Comparison of ENCODE assay signal across 17 cellular contexts in genomic region chr16:68395167-68395786, GRCh38. TPM values are rescaled to one million over a fixed set of nuclear protein-coding genes. Genes with fewer than 3 reads are reported as not detected.
DNase-seq lines count a peak whose midpoint lies in the region; ATAC-seq and TF ChIP-seq lines count a peak whose summit lies in the region.
"Had no signal": no experiment of that assay in that cellular context is flagged by ENCODE, and none has a peak within 500 bp of the region (broad histone marks: within the 10 kb centered on the region; RNA-seq: fewer than 3 reads in every experiment).

No MANE protein-coding gene starts in this region.

- no peaks in the 10 kb centered on the region for H3K27me3 Mint-ChIP-seq in chondrocyte (ENCODE audit: low read depth)

- H3K36me3 Mint-ChIP-seq in chondrocyte (ENCODE audit: low read depth), result no peaks in the 10 kb centered on the region
- H3K36me3 Mint-ChIP-seq: CD4-positive, alpha-beta memory T cell had no signal

- dilution Hi-C loops in IMR-90 (cut with HindIII; ENCODE audit: low sequenced_read_pairs, unreplicated experiment), result no loop called here

- H3K36me3 ChIP-seq in IMR-90 (ENCODE audit: control insufficient read depth, insufficient read depth, low read length) (no peaks in the 10 kb centered on the region), MG63 (no peaks in the 10 kb centered on the region), sigmoid colon (no peaks in the 10 kb centered on the region)

- H2BK15ac ChIP-seq in IMR-90 (ENCODE audit: low read depth, low read length), result no peak overlapping the region

- no peaks in the 10 kb centered on the region for H3K9me1 ChIP-seq in IMR-90 (ENCODE audit: insufficient read depth, low read length)

- POLR2A ChIA-PET in HEK293T (lab: Yijun Ruan, JAX), result no interaction called here
- POLR2A ChIA-PET in IMR-90 (lab: Charles Lee; ENCODE audit: unreplicated experiment), result no interaction called here

- H3K4me2 ChIP-seq in IMR-90 (ENCODE audit: low read depth, low read length), result no peak overlapping the region

- peaks cover 4% of the 10 kb centered on the region; the same call in 1 of the 2 replicates for H4K20me1 ChIP-seq in IMR-90 (ENCODE audit: insufficient read depth, low read length)

- H3K4me3 Mint-ChIP-seq in chondrocyte (ENCODE audit: unreplicated experiment), result no peak overlapping the region
- H3K4me3 Mint-ChIP-seq: CD4-positive, alpha-beta memory T cell had no signal

- BruUV-seq in IMR-90 (replicated peaks; lab: Mats Ljungman, UMichigan), result no TSS peak

- no peak overlapping the region for H2BK120ac ChIP-seq in IMR-90 (ENCODE audit: low read depth, low read length)

- no peak overlapping the region for H3K9ac ChIP-seq in IMR-90 (ENCODE audit: low read depth, low read length)

- no peak for TF ChIP-seq RAD21 in IMR-90 (IDR thresholded peaks at IDR 0.05; ENCODE audit: low read length)

- H3K4me3 ChIP-seq in IMR-90 (ENCODE audit: insufficient read depth, low read depth, low read length) (no peak overlapping the region), MG63 (no peak overlapping the region), sigmoid colon (no peak overlapping the region)

- H3K79me1 ChIP-seq in IMR-90 (ENCODE audit: low read depth in 1 of 2, low read length in 2 of 2), result no peaks in the 10 kb centered on the region

- no peak for TF ChIP-seq POLR2A in IMR-90 (IDR thresholded peaks at IDR 0.05; ENCODE audit: low read depth, low read length)
- TF ChIP-seq POLR2A in sigmoid colon (IDR thresholded peaks at IDR 0.05), result no peak

- peak overlapping the region; percentile 37 for H2AFZ ChIP-seq in IMR-90 (replicated peaks; ENCODE audit: low read length, poor library complexity)

- no peak for TF ChIP-seq EP300 in sigmoid colon (IDR thresholded peaks at IDR 0.05)

- 86% methylated on average over 1 of the region's 8 CpGs; no CpG with 5 or more reads in 1 of the 2 experiments for WGBS in IMR-90 (ENCODE audit: extremely low coverage in 2 of 2, insufficient read length in 1 of 2), 2 experiments
- WGBS in sigmoid colon, 2 donors, result 86 to 89% methylated on average over 8 of the region's 8 CpGs

- TF ChIP-seq CTCF in IMR-90 (conservative IDR thresholded peaks at IDR 0.05; ENCODE audit: low read depth, low read length) (no peak), chondrocyte (IDR thresholded peaks at IDR 0.05) (no peak), sigmoid colon (IDR thresholded peaks at IDR 0.05) (no peak)

- no peak overlapping the region for H3K18ac ChIP-seq in IMR-90 (ENCODE audit: low read depth, low read length)

- no peak overlapping the region for H2AK9ac ChIP-seq in IMR-90 (replicated peaks; ENCODE audit: low read depth, low read length, poor library complexity)

- H3K27ac ChIP-seq in IMR-90 (ENCODE audit: insufficient read depth, low read length) (no peak overlapping the region), sigmoid colon (no peak overlapping the region)

- no peak for ATAC-seq in IMR-90 (ENCODE audit: low read depth)
- ATAC-seq in GM18520 (IDR thresholded peaks at IDR 0.05; ENCODE audit: unreplicated experiment), result no peak

- CTCF ChIA-PET in HEK293T (lab: Yijun Ruan, JAX) (interaction anchor here (1.4 to 1.5 kb wide), 2 partner anchors 11 to 115 kb away, joined by 4 to 6 read pairs; no protein-coding TSS in a partner anchor), IMR-90 (lab: Yijun Ruan, JAX) (interaction anchor here (1.0 kb wide), 1 partner anchor 63 kb away, joined by 3 read pairs; no protein-coding TSS in a partner anchor)

- no peak overlapping the region for H3K23ac ChIP-seq in IMR-90 (ENCODE audit: low read depth, low read length)

- peaks cover 3% of the 10 kb centered on the region for H3K9me3 Mint-ChIP-seq in chondrocyte (ENCODE audit: low read depth)
- H3K9me3 Mint-ChIP-seq: CD4-positive, alpha-beta memory T cell had no signal

- H3K4ac ChIP-seq in IMR-90 (ENCODE audit: low read depth, low read length), result no peak overlapping the region

- intact Hi-C loops in IMR-90 (cut with micrococcal nuclease), result no loop called here
- intact Hi-C loops in sigmoid colon (cut with DNase I), result no loop called here

- no peak overlapping the region for H3K27ac Mint-ChIP-seq in chondrocyte (ENCODE audit: unreplicated experiment)

- H3K9me3 ChIP-seq in IMR-90 (ENCODE audit: control insufficient read depth, insufficient read depth, low read length) (no peaks in the 10 kb centered on the region), MG63 (no peaks in the 10 kb centered on the region), sigmoid colon (no peaks in the 10 kb centered on the region)

- H3K14ac ChIP-seq in IMR-90 (replicated peaks; ENCODE audit: low read depth, low read length), result no peak overlapping the region

- no peak overlapping the region for H2AK5ac ChIP-seq in IMR-90 (ENCODE audit: low read depth, low read length)

- H2BK20ac ChIP-seq in IMR-90 (ENCODE audit: low read depth, low read length), result no peak overlapping the region

- H3K27me3 ChIP-seq in IMR-90 (ENCODE audit: control insufficient read depth, insufficient read depth, low read length) (peaks cover 21% of the 10 kb centered on the region), MG63 (no peaks in the 10 kb centered on the region), sigmoid colon (no peaks in the 10 kb centered on the region)

- no peak overlapping the region for H2BK5ac ChIP-seq in IMR-90 (ENCODE audit: low read depth, low read length, poor library complexity, severe bottlenecking)

- no peak overlapping the region for H4K8ac ChIP-seq in IMR-90 (ENCODE audit: low read depth in 2 of 2, low read length in 2 of 2)

- in situ Hi-C loops in IMR-90 (cut with MboI; ENCODE audit: low sequenced_read_pairs), result loop anchor here (5.0 kb wide), 1 partner anchor 117 kb away; no protein-coding TSS in a partner anchor

- H4K91ac ChIP-seq in IMR-90 (ENCODE audit: insufficient read depth, low read depth, low read length), result no peak overlapping the region

- H3K4me1 Mint-ChIP-seq in chondrocyte (ENCODE audit: low read depth), result peaks cover 3% of the 10 kb centered on the region

- H3K4me1 ChIP-seq in IMR-90 (ENCODE audit: control insufficient read depth, insufficient read depth, low read length) (no peaks in the 10 kb centered on the region; the same call in 1 of the 2 replicates), sigmoid colon (no peaks in the 10 kb centered on the region)

- H3K56ac ChIP-seq in IMR-90 (ENCODE audit: extremely low read depth, insufficient read depth, low read length), result no peak overlapping the region

- no peak overlapping the region for H4K5ac ChIP-seq in IMR-90 (ENCODE audit: low read depth, low read length)

- DNase-seq in HEK293T (ENCODE audit: extremely low spot score) (no peak), IMR-90 (no peak), chondrocyte (ENCODE audit: low spot score) (peak; percentile 39), putamen (ENCODE audit: low spot score) (peak; percentile 62), MG63 (no peak), sigmoid colon (no peak)
- DNase-seq: C1 segment of cervical spinal cord; Calu3; CD4-positive, alpha-beta memory T cell; COR-L47; DMS53; DMS79 treated with DMSO at 0.1 percent for 48 hours; GF-D8; GOT3; H7; HCEC 1CT had no signal

TF ChIP-seq in HEK293T, 16 proteins besides CTCF, POLR2A, EP300 and RAD21:
- TF ChIP-seq, protein P1, sequence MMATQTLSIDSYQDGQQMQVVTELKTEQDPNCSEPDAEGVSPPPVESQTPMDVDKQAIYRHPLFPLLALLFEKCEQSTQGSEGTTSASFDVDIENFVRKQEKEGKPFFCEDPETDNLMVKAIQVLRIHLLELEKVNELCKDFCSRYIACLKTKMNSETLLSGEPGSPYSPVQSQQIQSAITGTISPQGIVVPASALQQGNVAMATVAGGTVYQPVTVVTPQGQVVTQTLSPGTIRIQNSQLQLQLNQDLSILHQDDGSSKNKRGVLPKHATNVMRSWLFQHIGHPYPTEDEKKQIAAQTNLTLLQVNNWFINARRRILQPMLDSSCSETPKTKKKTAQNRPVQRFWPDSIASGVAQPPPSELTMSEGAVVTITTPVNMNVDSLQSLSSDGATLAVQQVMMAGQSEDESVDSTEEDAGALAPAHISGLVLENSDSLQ (IDR thresholded peaks at IDR 0.05), result peak; percentile 3; the same call in 1 of the 2 replicates
- no peak for TF ChIP-seq ARNT (IDR thresholded peaks at IDR 0.05)

TF ChIP-seq in IMR-90, 13 proteins besides CTCF, POLR2A, EP300 and RAD21:
- TF ChIP-seq CEBPB (IDR thresholded peaks at IDR 0.05; ENCODE audit: low read depth, low read length), result no peak
TF ChIP-seq in IMR-90: peak in this region for 0.

RNA-seq across cellular contexts. Expression of gene SMPD3, which starts 53.0 kb away (rescaled TPM):
- total RNA-seq in IMR-90 (2012; rRNA removed) (not detected in 2 replicates), chondrocyte (0.07 TPM in 1 of 3 replicates, not detected in the others), sigmoid colon (1 to 10 TPM in 3 of 4 donors, under 1 TPM in 1; 0.49 to 2.8 (median 2.2) TPM)
- polyA plus RNA-seq in IMR-90 (2012; rRNA removed) (0.01 TPM in 1 of 2 replicates, not detected in the other), sigmoid colon (10 to 100 TPM in 1 of 3 donors, 1 to 10 TPM in 2; 4.9 to 29.7 (median 9.0) TPM)
- polyA plus RNA-seq in IMR-90 (2012; cell fraction: cytosol; rRNA removed), result 0.02 TPM in 1 of 2 replicates, not detected in the other
- polyA plus RNA-seq in IMR-90 (2012; cell fraction: nucleus; rRNA removed; ENCODE audit: low replicate concordance), result 0.02 and 0.14 TPM in 2 replicates
- total RNA-seq in MG63 (2014; rRNA removed; shearing (Covaris generic); ENCODE audit: low replicate concordance), result not detected in 2 replicates

Comparison
In these comparisons a context has a peak if more than half of its experiments do, and no peak if none do; other contexts are left out.
1. DNase-seq: peak in chondrocyte (single experiment) and putamen (single experiment); none in HEK293T (single experiment), IMR-90 (single experiment), MG63 (single experiment) and sigmoid colon (single experiment).